In the genomic region with DNA sequence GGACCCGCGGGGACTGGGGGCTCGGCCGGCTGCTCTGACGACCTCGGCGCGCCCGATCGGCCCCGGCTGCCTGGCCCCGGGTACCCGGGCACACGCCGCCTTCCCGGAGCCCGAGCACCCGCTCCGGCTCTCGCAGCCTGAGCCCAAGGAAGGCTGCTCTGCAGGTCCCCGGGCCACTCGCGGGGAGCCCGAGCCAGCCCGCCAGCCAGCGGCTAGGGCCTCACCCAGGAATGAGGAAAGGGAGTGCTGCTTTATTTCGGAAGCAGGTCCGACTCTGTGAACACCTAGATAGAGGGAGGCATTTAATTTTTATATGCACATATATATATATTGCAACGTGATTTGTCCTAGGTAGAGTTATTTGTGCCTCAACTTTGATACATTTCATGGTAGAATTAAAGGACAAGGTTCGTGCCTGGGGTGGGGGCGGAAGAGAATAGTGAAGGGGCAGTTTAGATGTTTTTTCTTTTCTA, we compare ENCODE assay signal across 22 cellular contexts. TPM values are rescaled to one million over a fixed set of nuclear protein-coding genes. Genes with fewer than 3 reads are reported as not detected.
DNase-seq lines count a peak whose midpoint lies in the region; ATAC-seq, FAIRE-seq and TF ChIP-seq lines count a peak whose summit lies in the region.
"Had no signal": no experiment of that assay in that cellular context is flagged by ENCODE, and none has a peak within 500 bp of the region (broad histone marks: within the 10 kb centered on the region; RNA-seq: fewer than 3 reads in every experiment).

No MANE protein-coding gene starts in this region.

- no peak overlapping the region for H3K14ac ChIP-seq in neuronal stem cell (ENCODE audit: low read length)

- no peak overlapping the region for H2BK15ac ChIP-seq in neuronal stem cell (ENCODE audit: low read length)

- H3K27ac ChIP-seq in A549 = peak overlapping the region in 1 of 2 experiments; percentile 38; a peak in 3 of 6 replicates
- H3K27ac ChIP-seq in HUES64 (ENCODE audit: low read depth, low read length) = no peak overlapping the region
- H3K27ac ChIP-seq in neuronal stem cell (replicated peaks; ENCODE audit: low read length) = no peak overlapping the region
- H3K27ac ChIP-seq: C4-2B, KMS-11, RWPE1 had no signal

- H3K9ac ChIP-seq in HUES64 (ENCODE audit: low read depth, low read length) = no peak overlapping the region
- H3K9ac ChIP-seq in iPS-15b (ENCODE audit: low read depth, low read length) = no peak overlapping the region
- H3K9ac ChIP-seq in neuronal stem cell (ENCODE audit: low read depth, low read length, poor library complexity) = no peak overlapping the region
- H3K9ac ChIP-seq: KMS-11 had no signal

- H3K4me3 ChIP-seq in A549 = no peak overlapping the region
- 0 out of 2 replicates have a peak overlapping the region, but pooled peaks have one; percentile 28 for H3K4me3 ChIP-seq in HUES64 (ENCODE audit: low read length)
- H3K4me3 ChIP-seq in iPS-15b (ENCODE audit: low read depth, low read length) = peak overlapping the region; percentile 41
- H3K4me3 ChIP-seq in neuronal stem cell (ENCODE audit: low read length in 2 of 2) = no peak overlapping the region
- H3K4me3 ChIP-seq: GM12878 had no signal

- CTCF ChIA-PET in A549 (lab: Yijun Ruan, JAX) = interaction anchor here (1.2 kb wide), 1 partner anchor 17 kb away, joined by 3 read pairs; no protein-coding TSS in a partner anchor

- no peak overlapping the region for H4K91ac ChIP-seq in neuronal stem cell (ENCODE audit: low read depth, low read length, poor library complexity)

- peaks cover 9% of the 10 kb centered on the region; the same call in 1 of the 3 replicates for H3K4me1 ChIP-seq in A549
- peaks cover 51% of the 10 kb centered on the region for H3K4me1 ChIP-seq in HUES64 (ENCODE audit: insufficient read depth, low read length)
- peaks cover 49% of the 10 kb centered on the region for H3K4me1 ChIP-seq in iPS-15b (ENCODE audit: control insufficient read depth, insufficient read depth, low read length)
- no peaks in the 10 kb centered on the region for H3K4me1 ChIP-seq in neuronal stem cell (ENCODE audit: control insufficient read depth in 2 of 2, insufficient read depth in 1 of 2, low read depth in 1 of 2, low read length in 2 of 2)

- no peak overlapping the region for H4K8ac ChIP-seq in neuronal stem cell (ENCODE audit: low read depth, low read length)

- H3K23ac ChIP-seq in neuronal stem cell (ENCODE audit: low read depth, low read length, poor library complexity) = peak overlapping the region; percentile 18

- TF ChIP-seq EP300 in A549 (IDR thresholded peaks at IDR 0.05) = no peak

- TF ChIP-seq POLR2A in A549 (IDR thresholded peaks at IDR 0.05; ENCODE audit: low read length) = no peak

- 60% methylated on average over 15 of the region's 31 CpGs for WGBS in A549 (ENCODE audit: missing lambda C conversion rate)
- 2% methylated on average over 29 of the region's 31 CpGs for WGBS in HUES64
- no CpG with 5 or more reads among the region's 31 CpGs for WGBS in neuronal stem cell (ENCODE audit: extremely low coverage in 2 of 2, insufficient read length in 2 of 2, insufficient replicate concordance in 1 of 2), 2 donors

- POLR2A ChIA-PET in A549 (lab: Yijun Ruan, JAX) = no interaction called here

- DNase-seq in A549 (ENCODE audit: low read depth in 1 of 2, low spot score in 1 of 2) (no peak), neuronal stem cell (ENCODE audit: low spot score) (no peak), RKO (ENCODE audit: low spot score) (no peak), NCI-H1930 (lab: John Stamatoyannopoulos, UW) (no peak), Ammon's horn (ENCODE audit: low spot score) (no peak)
- no peak for DNase-seq in stimulated activated CD4-positive, alpha-beta T cell treated with anti-CD3 and anti-CD28 coated beads, Interleukin-2, amount 100 ng/mL, for 48 hours
- DNase-seq: activated CD4-positive, alpha-beta memory T cell treated with anti-CD3 and anti-CD28 coated beads, Interleukin-2, amount 10 ng/mL, durations not matched to agents 7 days and 5 days; activated CD4-positive, CD25-positive, alpha-beta regulatory T cell; foreskin fibroblast; mesenchymal stem cell; NCI-H187; stimulated activated CD4-positive, alpha-beta T cell treated with anti-CD3 and anti-CD28 coated beads, Interleukin-2, amount 100 ng/mL, for 24 hours; stimulated activated naive CD8-positive, alpha-beta T cell treated with anti-CD3 and anti-CD28 coated beads, Interleukin-15, Interleukin-2, amounts not matched to agents 100 U/mL and 50 U/mL, for 24 hours had no signal

- no peak overlapping the region for H2BK12ac ChIP-seq in neuronal stem cell (ENCODE audit: low read length)

- H3K9me3 ChIP-seq in A549 (no peaks in the 10 kb centered on the region), HUES64 (ENCODE audit: insufficient read depth, low read depth, low read length) (no peaks in the 10 kb centered on the region), iPS-15b (ENCODE audit: control insufficient read depth, insufficient read depth, low read length) (no peaks in the 10 kb centered on the region), neuronal stem cell (replicated peaks in 1 of 2; ENCODE audit: control insufficient read depth in 2 of 2, insufficient read depth in 1 of 2, low read depth in 1 of 2, low read length in 2 of 2) (peaks cover 0 to 2% of the 10 kb centered on the region in 2 donors)

- no peak overlapping the region for H3K18ac ChIP-seq in neuronal stem cell (ENCODE audit: low read length)

- H3K4me2 ChIP-seq in A549 = peak overlapping the region; percentile 43
- H3K4me2 ChIP-seq in neuronal stem cell (ENCODE audit: insufficient read depth, low read length, poor library complexity, severe bottlenecking) = no peak overlapping the region
- H3K4me2 ChIP-seq: KMS-11 had no signal

- FAIRE-seq in A549 (lab: Jason Lieb, UNC) = no peak
- FAIRE-seq: D721Med, GM12878 had no signal

- H2BK120ac ChIP-seq in neuronal stem cell (ENCODE audit: low read depth, low read length) = no peak overlapping the region

- no peak overlapping the region for H2AK5ac ChIP-seq in neuronal stem cell (ENCODE audit: low read depth, low read length)

- no peak overlapping the region for H3K4ac ChIP-seq in neuronal stem cell (ENCODE audit: low read length)

- H3K36me3 ChIP-seq in HUES64 (ENCODE audit: insufficient read depth, low read length) (no peaks in the 10 kb centered on the region), iPS-15b (ENCODE audit: control insufficient read depth, insufficient read depth, low read length) (no peaks in the 10 kb centered on the region), neuronal stem cell (replicated peaks in 1 of 2; ENCODE audit: control insufficient read depth in 2 of 2, insufficient read depth in 2 of 2, low read length in 2 of 2) (no peaks in the 10 kb centered on the region)

- H3K27me3 ChIP-seq in HUES64 (ENCODE audit: insufficient read depth, low read length) (peaks cover 100% of the 10 kb centered on the region), iPS-15b (ENCODE audit: control insufficient read depth, insufficient read depth, low read length) (peaks cover 99% of the 10 kb centered on the region), neuronal stem cell (ENCODE audit: control insufficient read depth in 3 of 3, insufficient read depth in 3 of 3, low read depth in 1 of 3, low read length in 3 of 3) (peaks cover 24 to 97% (median 82%) of the 10 kb centered on the region in 3 experiments)

- H3K79me1 ChIP-seq in neuronal stem cell (ENCODE audit: low read depth, low read length) = no peaks in the 10 kb centered on the region

- TF ChIP-seq CTCF in A549 (IDR thresholded peaks at IDR 0.05) = no peak

- H2BK5ac ChIP-seq in neuronal stem cell (ENCODE audit: low read length) = no peak overlapping the region

- TF ChIP-seq RAD21 in A549 (conservative IDR thresholded peaks at IDR 0.05 in 1 of 2, IDR thresholded peaks at IDR 0.05 in 1 of 2) = no peak

- H2AFZ ChIP-seq in neuronal stem cell (ENCODE audit: low read length) = no peak overlapping the region

- ATAC-seq in A549 = peak in 1 of 2 experiments; percentile 36; a peak in 2 of 6 replicates
- ATAC-seq: GM12878; SK-N-SH treated with all-trans-retinoic acid at 6 μM for 48 hours; stimulated activated naive CD8-positive, alpha-beta T cell treated with anti-CD3 and anti-CD28 coated beads, Interleukin-15, Interleukin-2, amounts not matched to agents 100 U/mL and 50 U/mL, for 24 hours had no signal

TF ChIP-seq in A549, 52 proteins besides CTCF, POLR2A, EP300 and RAD21 (continues in another document):
- TF ChIP-seq TP53 (CRISPR knock-in tag; IDR thresholded peaks at IDR 0.05) (no peak), MYC (IDR thresholded peaks at IDR 0.05; ENCODE audit: borderline replicate concordance, low read length) (no peak), MAZ (IDR thresholded peaks at IDR 0.05; ENCODE audit: borderline replicate concordance, low read depth, low read length) (no peak), JUN (IDR thresholded peaks at IDR 0.05) (no peak)

RNA-seq across cellular contexts. Expression of a gene that starts 15.5 kb away (rescaled TPM):
- polyA plus RNA-seq in A549 (2011; rRNA removed) (7.4 and 8.3 TPM in 2 replicates), A549 (2017; fragmentation: RNase III; extraction: RNeasy Plus Mini Kit Qiagen cat#74134 plus additional on column Dnase treatment) (16.7 to 20.7 TPM (median 20.3 TPM) in 3 replicates)
- 13.2 and 20.1 TPM in 2 replicates for polyA plus RNA-seq in A549 (2012; cell fraction: cytosol; rRNA removed)
- polyA plus RNA-seq in A549 (2012; cell fraction: nucleus; rRNA removed) = 24.6 and 38.1 TPM in 2 replicates
- polyA minus RNA-seq in A549 (2011; rRNA and poly(A)+ RNA removed) = 6.1 and 8.4 TPM in 2 replicates
- 5.9 TPM for polyA plus RNA-seq in HUES64 (2013, experiment 1 of 2)
- polyA plus RNA-seq in HUES64 (2013, experiment 2 of 2) = 7.4 TPM
- not detected for polyA plus RNA-seq in neuronal stem cell (2013, experiment 1 of 2)
- not detected for polyA plus RNA-seq in neuronal stem cell (2013, experiment 2 of 2)
- polyA plus RNA-seq: GM12878, urinary bladder had no signal

Comparison
In these comparisons a context has a peak if more than half of its experiments do, and no peak if none do; other contexts are left out.
1. H3K4me3 ChIP-seq: peak in HUES64 (single experiment) and iPS-15b (single experiment); none in A549 (single experiment) and neuronal stem cell (0 of 2).